In genomic region chr11:76629133-76629852, GRCh38 we compare ENCODE assay signal across 8 cellular contexts. TPM values are rescaled to one million over a fixed set of nuclear protein-coding genes. Genes with fewer than 3 reads are reported as not detected.
DNase-seq lines count a peak whose midpoint lies in the region; ATAC-seq lines count a peak whose summit lies in the region.

No MANE protein-coding gene starts in this region.

- H3K4me3 Mint-ChIP-seq in activated naive CD8-positive, alpha-beta T cell treated with anti-CD3 and anti-CD28 coated beads for 36 hours, result peak overlapping the region; percentile 64
- H3K4me3 Mint-ChIP-seq in stimulated activated memory B cell treated with anti-CD40 and anti-IgM and Interleukin-4, amounts not matched to agents 10 μg/mL and 1 μg/mL and 100 μg/mL, for 72 hours, result peak overlapping the region; percentile 65

- peak; percentile 69 for ATAC-seq in stimulated activated memory B cell treated with anti-CD40 and anti-IgM and Interleukin-4, amounts not matched to agents 10 μg/mL and 1 μg/mL and 100 μg/mL, for 72 hours
- ATAC-seq in GM18870 (IDR thresholded peaks at IDR 0.05; ENCODE audit: unreplicated experiment), result no peak
- no peak for ATAC-seq in GM21576 (IDR thresholded peaks at IDR 0.05; ENCODE audit: unreplicated experiment)

- peaks cover 21% of the 10 kb centered on the region for H3K9me3 Mint-ChIP-seq in activated naive CD8-positive, alpha-beta T cell treated with anti-CD3 and anti-CD28 coated beads for 36 hours
- H3K9me3 Mint-ChIP-seq in stimulated activated memory B cell treated with anti-CD40 and anti-IgM and Interleukin-4, amounts not matched to agents 10 μg/mL and 1 μg/mL and 100 μg/mL, for 72 hours, result peaks cover 13% of the 10 kb centered on the region

- DNase-seq in NAMALWA (ENCODE audit: low spot score) (peak; percentile 33), iris pigment epithelial cell (ENCODE audit: low read depth) (peak; percentile 95), OCI-M2 (lab: John Stamatoyannopoulos, UW; ENCODE audit: unreplicated experiment) (no peak), NCI-H2081 (lab: John Stamatoyannopoulos, UW) (no peak)
- DNase-seq in activated naive CD8-positive, alpha-beta T cell treated with anti-CD3 and anti-CD28 coated beads for 36 hours, result peak; percentile 67

- peaks cover 53% of the 10 kb centered on the region for H3K4me1 Mint-ChIP-seq in activated naive CD8-positive, alpha-beta T cell treated with anti-CD3 and anti-CD28 coated beads for 36 hours
- peaks cover 65% of the 10 kb centered on the region for H3K4me1 Mint-ChIP-seq in stimulated activated memory B cell treated with anti-CD40 and anti-IgM and Interleukin-4, amounts not matched to agents 10 μg/mL and 1 μg/mL and 100 μg/mL, for 72 hours

- peaks cover 41% of the 10 kb centered on the region for H3K36me3 Mint-ChIP-seq in activated naive CD8-positive, alpha-beta T cell treated with anti-CD3 and anti-CD28 coated beads for 36 hours
- peaks cover 24% of the 10 kb centered on the region for H3K36me3 Mint-ChIP-seq in stimulated activated memory B cell treated with anti-CD40 and anti-IgM and Interleukin-4, amounts not matched to agents 10 μg/mL and 1 μg/mL and 100 μg/mL, for 72 hours

- H3K27me3 Mint-ChIP-seq in activated naive CD8-positive, alpha-beta T cell treated with anti-CD3 and anti-CD28 coated beads for 36 hours, result no peaks in the 10 kb centered on the region
- peaks cover 14% of the 10 kb centered on the region for H3K27me3 Mint-ChIP-seq in stimulated activated memory B cell treated with anti-CD40 and anti-IgM and Interleukin-4, amounts not matched to agents 10 μg/mL and 1 μg/mL and 100 μg/mL, for 72 hours

- H3K27ac Mint-ChIP-seq in activated naive CD8-positive, alpha-beta T cell treated with anti-CD3 and anti-CD28 coated beads for 36 hours, result peak overlapping the region; percentile 96
- peak overlapping the region; percentile 98 for H3K27ac Mint-ChIP-seq in stimulated activated memory B cell treated with anti-CD40 and anti-IgM and Interleukin-4, amounts not matched to agents 10 μg/mL and 1 μg/mL and 100 μg/mL, for 72 hours

RNA-seq across cellular contexts. Expression of gene LRRC32, which starts 41.3 kb away (rescaled TPM):
- total RNA-seq in activated naive CD8-positive, alpha-beta T cell treated with anti-CD3 and anti-CD28 coated beads for 36 hours, result 10 to 100 TPM; 11.5 to 12.1 TPM

Comparison
In these comparisons a context has a peak if more than half of its experiments do, and no peak if none do; other contexts are left out.
1. DNase-seq: peak in NAMALWA (single experiment), activated naive CD8-positive, alpha-beta T cell treated with anti-CD3 and anti-CD28 coated beads for 36 hours (single experiment) and iris pigment epithelial cell (single experiment); none in OCI-M2 (single experiment) and NCI-H2081 (0 of 2).